ENCODE assay signal across 8 cellular contexts in the genomic region with DNA sequence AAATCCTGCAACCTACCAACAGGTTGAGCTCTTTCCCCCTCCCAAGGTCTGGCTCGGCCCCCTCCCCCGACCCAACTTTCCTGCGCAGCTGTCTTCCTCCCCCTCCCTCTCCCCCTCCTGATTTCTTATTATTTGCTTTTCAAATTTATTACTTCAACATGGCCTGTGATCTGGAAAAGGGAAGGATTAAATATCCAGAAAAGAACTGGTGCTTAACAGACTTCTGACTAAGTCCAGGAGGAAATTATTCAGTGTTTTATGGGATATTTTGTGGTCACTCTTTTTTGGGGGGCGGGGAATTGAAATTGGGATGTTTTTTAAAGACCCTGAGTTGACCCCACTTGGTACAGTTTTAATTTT. TPM values are rescaled to one million over a fixed set of nuclear protein-coding genes. Genes with fewer than 3 reads are reported as not detected.
DNase-seq lines count a peak whose midpoint lies in the region; ATAC-seq and TF ChIP-seq lines count a peak whose summit lies in the region.

No MANE protein-coding gene starts in this region.

- POLR2A ChIA-PET in PC-9 (lab: Charles Lee; ENCODE audit: unreplicated experiment), result interaction anchor here (0.6 to 0.8 kb wide), 4 partner anchors 34 to 190 kb away, joined by 3 to 14 read pairs (median 4); no protein-coding TSS in a partner anchor

- peak overlapping the region; percentile 91 for H3K4me2 ChIP-seq in PC-9

- intact Hi-C loops in PC-9 (cut with micrococcal nuclease; ENCODE audit: unreplicated experiment), result loop anchor here (1.0 to 10.0 kb wide), 8 partner anchors 77 to 1181 kb away; no protein-coding TSS in a partner anchor

- H4K20me1 ChIP-seq in PC-9 (ENCODE audit: insufficient read depth), result no peaks in the 10 kb centered on the region

- H3K27ac ChIP-seq in PC-9 (peak overlapping the region; percentile 43), esophagus (ENCODE audit: low read depth in 2 of 2, low read length in 1 of 2) (peak overlapping the region; percentile 90 to 95)

- no peak for TF ChIP-seq CTCF in GM12864 (IDR thresholded peaks at IDR 0.05; ENCODE audit: low read depth, low read length, missing control alignments)
- TF ChIP-seq CTCF in PC-9 (conservative IDR thresholded peaks at IDR 0.05), result no peak
- no peak for TF ChIP-seq CTCF in GM10266 (IDR thresholded peaks at IDR 0.05; ENCODE audit: control insufficient read depth, insufficient read depth, low read depth, missing control alignments)

- WGBS in esophagus, 2 donors, result 9% methylated on average over 4 of the region's 4 CpGs

- CTCF ChIA-PET in PC-9 (lab: Charles Lee), result interaction anchor here (0.7 to 1.3 kb wide), 3 partner anchors 11 to 506 kb away, joined by 5 to 14 read pairs (median 6); no protein-coding TSS in a partner anchor

- peaks cover 30% of the 10 kb centered on the region for H3K79me2 ChIP-seq in PC-9 (ENCODE audit: low read depth)

- no peak for ATAC-seq in GM21447 (IDR thresholded peaks at IDR 0.05; ENCODE audit: unreplicated experiment)

- H3K4me1 ChIP-seq in PC-9 (replicated peaks; ENCODE audit: insufficient read depth) (peaks cover 26% of the 10 kb centered on the region), esophagus (ENCODE audit: control insufficient read depth in 2 of 2, insufficient read depth in 2 of 2, low read length in 1 of 2) (no peaks in the 10 kb centered on the region)

- peaks cover 8% of the 10 kb centered on the region; the same call in 1 of the 2 replicates for H3K36me3 ChIP-seq in PC-9 (ENCODE audit: low read depth)
- H3K36me3 ChIP-seq in esophagus (ENCODE audit: control insufficient read depth in 2 of 2, insufficient read depth in 2 of 2, low read length in 1 of 2), result no peaks in the 10 kb centered on the region

- DNase-seq in GM12864 (ENCODE audit: low read depth) (no peak), PC-9 (peak in 1 of 2 experiments; percentile 58), pons (ENCODE audit: low spot score) (peak; percentile 35), germinal center (ENCODE audit: low spot score) (no peak), NCI-H748 (lab: John Stamatoyannopoulos, UW; ENCODE audit: unreplicated experiment) (no peak), GM10266 (ENCODE audit: extremely low spot score) (no peak)

- peak overlapping the region; percentile 96 for H2AFZ ChIP-seq in PC-9

- H3K4me3 ChIP-seq in GM12864 (ENCODE audit: low read depth, low read length) (peak overlapping the region; percentile 67), PC-9 (peak overlapping the region; percentile 76), esophagus (ENCODE audit: low read depth in 1 of 2, low read length in 2 of 2) (peak overlapping the region; percentile 65)

- BruUV-seq in PC-9 (replicated peaks; lab: Mats Ljungman, UMichigan), result no TSS peak

- H3K27me3 ChIP-seq in PC-9 (ENCODE audit: insufficient read depth, low read depth) (no peaks in the 10 kb centered on the region), esophagus (ENCODE audit: control insufficient read depth in 1 of 2, insufficient read depth in 2 of 2, low read length in 2 of 2) (no peaks in the 10 kb centered on the region)

- H3K9me3 ChIP-seq in PC-9 (ENCODE audit: insufficient read depth, low read depth), result no peaks in the 10 kb centered on the region
- no peaks in the 10 kb centered on the region for H3K9me3 ChIP-seq in esophagus (ENCODE audit: control insufficient read depth in 2 of 2, insufficient read depth in 1 of 2, low read depth in 1 of 2, low read length in 1 of 2)

- H3K9me2 ChIP-seq in PC-9 (ENCODE audit: insufficient read depth), result no peaks in the 10 kb centered on the region

- H3F3A ChIP-seq in PC-9 (ENCODE audit: insufficient read depth, low read depth), result peaks cover 50% of the 10 kb centered on the region

RNA-seq across cellular contexts. Expression of gene ARID5B, which starts 2.5 kb away (rescaled TPM):
- 7.4 and 8.5 TPM in 2 replicates for total RNA-seq in PC-9 (2021)
- polyA plus RNA-seq in esophagus, result 1 to 10 TPM; 6.7 to 7.7 TPM
